Comparison of ENCODE assay signal across 13 cellular contexts in the genomic region with DNA sequence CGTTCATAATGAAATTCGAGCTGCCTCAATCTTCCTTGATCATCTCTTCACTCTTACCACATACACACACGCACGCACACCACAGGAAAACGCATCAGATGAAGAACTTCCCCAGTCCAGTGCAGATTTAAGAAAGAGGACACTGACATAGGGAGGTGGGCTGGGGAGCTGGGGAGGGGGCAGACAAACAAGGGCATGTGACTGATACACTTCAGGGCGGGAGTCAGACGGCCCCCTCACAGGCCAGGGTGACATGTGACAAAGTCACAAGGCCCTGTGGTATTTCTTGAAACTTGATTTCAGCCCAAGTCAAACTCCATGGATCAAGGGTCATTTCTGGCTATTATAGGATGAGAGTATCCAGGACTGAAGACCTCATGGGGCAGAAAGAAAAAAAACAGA.
A peak's percentile ranks its signal among the peaks of the same experiment; 100 is the strongest.
DNase-seq lines count a peak whose midpoint lies in the region; ATAC-seq and TF ChIP-seq lines count a peak whose summit lies in the region.
"Had no signal": no experiment of that assay in that cellular context is flagged by ENCODE, and none has a peak within 500 bp of the region (broad histone marks: within the 10 kb centered on the region; RNA-seq: fewer than 3 reads in every experiment).

No MANE protein-coding gene starts in this region.

- peaks cover 0 to 4% of the 10 kb centered on the region in 2 donors for H3K36me3 Mint-ChIP-seq in CD14-positive monocyte
- H3K36me3 Mint-ChIP-seq in activated naive CD4-positive, alpha-beta T cell treated with anti-CD3 and anti-CD28 coated beads for 36 hours (ENCODE audit: low read depth) = no peaks in the 10 kb centered on the region
- H3K36me3 Mint-ChIP-seq: activated naive CD4-positive, alpha-beta T cell treated with anti-CD3 and anti-CD28 coated beads, Interleukin-2, amount 50 U/mL, for 72 hours; natural killer cell treated with Interleukin-12 subunit alpha and Interleukin-12 subunit beta and Interleukin-15 and Interleukin-18, amount 100 ng/mL, for 72 hours had no signal

- H3K27me3 Mint-ChIP-seq in CD14-positive monocyte (ENCODE audit: low read depth in 3 of 3) = peaks cover 0 to 9% (median 8%) of the 10 kb centered on the region in 3 donors
- no peaks in the 10 kb centered on the region for H3K27me3 Mint-ChIP-seq in activated naive CD4-positive, alpha-beta T cell treated with anti-CD3 and anti-CD28 coated beads for 36 hours (ENCODE audit: low read depth)

- WGBS in prostate gland = 69% methylated on average over 7 of the region's 7 CpGs

- CTCF ChIA-PET in activated naive CD4-positive, alpha-beta T cell treated with anti-CD3 and anti-CD28 coated beads for 36 hours (lab: Charles Lee) = no interaction called here

- peak overlapping the region; percentile 39 to 62 for H3K27ac ChIP-seq in prostate gland
- H3K27ac ChIP-seq: SK-N-MC had no signal

- peaks cover 0 to 2% (median 0%) of the 10 kb centered on the region in 7 donors for H3K9me3 Mint-ChIP-seq in CD14-positive monocyte
- H3K9me3 Mint-ChIP-seq in activated naive CD4-positive, alpha-beta T cell treated with anti-CD3 and anti-CD28 coated beads for 36 hours = no peaks in the 10 kb centered on the region
- H3K9me3 Mint-ChIP-seq: activated naive CD4-positive, alpha-beta T cell treated with anti-CD3 and anti-CD28 coated beads, Interleukin-2, amount 50 U/mL, for 72 hours; natural killer cell treated with Interleukin-12 subunit alpha and Interleukin-12 subunit beta and Interleukin-15 and Interleukin-18, amount 100 ng/mL, for 72 hours had no signal

- peaks cover 54% of the 10 kb centered on the region for H3K4me1 Mint-ChIP-seq in CD14-positive monocyte
- H3K4me1 Mint-ChIP-seq in activated naive CD4-positive, alpha-beta T cell treated with anti-CD3 and anti-CD28 coated beads for 36 hours (ENCODE audit: low read depth) = no peaks in the 10 kb centered on the region

- intact Hi-C loops in CD14-positive monocyte (cut with micrococcal nuclease) = no loop called here
- intact Hi-C loops in Right ventricle myocardium superior (cut with DNase I) = no loop called here
- intact Hi-C loops in prostate gland (cut with DNase I) = loop anchor here (5.0 kb wide), 1 partner anchor 58 kb away; no protein-coding TSS in a partner anchor
- intact Hi-C loops in activated naive CD4-positive, alpha-beta T cell treated with anti-CD3 and anti-CD28 coated beads for 36 hours (cut with micrococcal nuclease) = no loop called here

- H3K36me3 ChIP-seq in prostate gland = no peaks in the 10 kb centered on the region

- H3K4me3 ChIP-seq in prostate gland = no peak overlapping the region
- H3K4me3 ChIP-seq: SK-N-MC had no signal

- DNase-seq in CD14-positive monocyte (ENCODE audit: low spot score) (peak; percentile 58), SKM-1 treated with dmso at 0.1 percent for 144 hours (lab: John Stamatoyannopoulos, UW; ENCODE audit: unreplicated experiment) (peak; percentile 51), Right ventricle myocardium superior (peak; percentile 53), prostate gland (ENCODE audit: low spot score) (no peak), mesenteric fat pad (ENCODE audit: low spot score) (no peak), iPS-NIHi7 (ENCODE audit: extremely low spot score) (no peak)
- no peak for DNase-seq in activated naive CD4-positive, alpha-beta T cell treated with anti-CD3 and anti-CD28 coated beads for 36 hours
- DNase-seq: activated CD4-positive, alpha-beta T cell treated with anti-CD3 and anti-CD28 coated beads, Interleukin-2, amount 50 U/mL, for 48 hours; NCI-H524 treated with DMSO at 0.1 percent for 48 hours had no signal

- H3K4me3 Mint-ChIP-seq in CD14-positive monocyte = no peak overlapping the region
- no peak overlapping the region for H3K4me3 Mint-ChIP-seq in activated naive CD4-positive, alpha-beta T cell treated with anti-CD3 and anti-CD28 coated beads for 36 hours

- no peak for TF ChIP-seq CTCF in CD14-positive monocyte (IDR thresholded peaks at IDR 0.05)
- TF ChIP-seq CTCF in prostate gland (IDR thresholded peaks at IDR 0.05) = no peak

- peak overlapping the region in 6 of 7 donors; percentile 87 to 93 (median 88) for H3K27ac Mint-ChIP-seq in CD14-positive monocyte
- H3K27ac Mint-ChIP-seq in activated naive CD4-positive, alpha-beta T cell treated with anti-CD3 and anti-CD28 coated beads for 36 hours = no peak overlapping the region
- H3K27ac Mint-ChIP-seq: activated naive CD4-positive, alpha-beta T cell treated with anti-CD3 and anti-CD28 coated beads, Interleukin-2, amount 50 U/mL, for 72 hours had no signal

- peak; percentile 21 for ATAC-seq in Right ventricle myocardium superior (ENCODE audit: poor library complexity)
- ATAC-seq in GM21717 (IDR thresholded peaks at IDR 0.05; ENCODE audit: unreplicated experiment) = no peak
- ATAC-seq: activated naive CD4-positive, alpha-beta T cell treated with anti-CD3 and anti-CD28 coated beads, Interleukin-2, amount 50 U/mL, for 72 hours; natural killer cell treated with Interleukin-12 subunit alpha and Interleukin-12 subunit beta and Interleukin-15 and Interleukin-18, amount 100 ng/mL, for 72 hours had no signal

- H3K4me1 ChIP-seq in prostate gland (replicated peaks) = peaks cover 4% of the 10 kb centered on the region

- TF ChIP-seq POLR2A in prostate gland (IDR thresholded peaks at IDR 0.05) = no peak

- H3K27me3 ChIP-seq in prostate gland (replicated peaks; ENCODE audit: insufficient read depth) = peaks cover 2% of the 10 kb centered on the region

- H3K9me3 ChIP-seq in prostate gland = no peaks in the 10 kb centered on the region

Comparison
In these comparisons a context has a peak if more than half of its experiments do, and no peak if none do; other contexts are left out.
1. DNase-seq: peak in CD14-positive monocyte (single experiment), SKM-1 treated with dmso at 0.1 percent for 144 hours (single experiment) and Right ventricle myocardium superior (single experiment); none in prostate gland (single experiment), mesenteric fat pad (single experiment), activated naive CD4-positive, alpha-beta T cell treated with anti-CD3 and anti-CD28 coated beads for 36 hours (single experiment) and iPS-NIHi7 (single experiment).